Comparison of ENCODE assay signal across 31 cellular contexts in genomic region chr1:62228139-62228882, GRCh38. TPM values are rescaled to one million over a fixed set of nuclear protein-coding genes. Genes with fewer than 3 reads are reported as not detected.
DNase-seq lines count a peak whose midpoint lies in the region; ATAC-seq, FAIRE-seq and TF ChIP-seq lines count a peak whose summit lies in the region.
"Had no signal": no experiment of that assay in that cellular context is flagged by ENCODE, and none has a peak within 500 bp of the region (broad histone marks: within the 10 kb centered on the region; RNA-seq: fewer than 3 reads in every experiment).

No MANE protein-coding gene starts in this region.

- H3K4me3 Mint-ChIP-seq in endodermal cell (no peak overlapping the region), nephron progenitor cell (no peak overlapping the region)
- H3K4me3 Mint-ChIP-seq: activated naive CD8-positive, alpha-beta T cell treated with anti-CD3 and anti-CD28 coated beads, Interleukin-2, amount 10 ng/mL, durations not matched to agents 7 days and 5 days; CD4-positive, alpha-beta memory T cell; stimulated activated naive CD8-positive, alpha-beta T cell treated with anti-CD3 and anti-CD28 coated beads, Interleukin-15, Interleukin-2, amounts not matched to agents 100 ng/mL and 50 ng/mL, for 24 hours had no signal

- CTCF ChIA-PET in A549 (lab: Yijun Ruan, JAX): interaction anchor here (0.7 to 2.1 kb wide), 3 partner anchors 53 to 163 kb away, joined by 3 to 6 read pairs (median 3); no protein-coding TSS in a partner anchor
- CTCF ChIA-PET in PC-9 (lab: Charles Lee): interaction anchor here (1.0 kb wide), 1 partner anchor 19 kb away, joined by 3 read pairs; no protein-coding TSS in a partner anchor

- WGBS in A549 (ENCODE audit: missing lambda C conversion rate): 87% methylated on average over 8 of the region's 12 CpGs
- WGBS in endodermal cell (ENCODE audit: insufficient coverage in 1 of 2, insufficient read length in 1 of 2), 2 experiments: 89 to 95% methylated on average over 5 to 12 of the region's 12 CpGs

- H3K4me2 ChIP-seq in A549 (no peak overlapping the region), PC-9 (peak overlapping the region; percentile 57)

- no peak for FAIRE-seq in A549 (lab: Jason Lieb, UNC)
- FAIRE-seq: astrocyte, endothelial cell of umbilical vein, islet of Langerhans had no signal

- peak overlapping the region in 1 of 2 experiments; percentile 53; a peak in 2 of 6 replicates for H3K27ac ChIP-seq in A549
- H3K27ac ChIP-seq in PC-9: no peak overlapping the region; the same call in 1 of the 2 replicates
- H3K27ac ChIP-seq in endodermal cell (ENCODE audit: low read depth, low read length): no peak overlapping the region
- H3K27ac ChIP-seq in foreskin keratinocyte: no peak overlapping the region
- H3K27ac ChIP-seq: dorsolateral prefrontal cortex, VCaP had no signal

- H3K36me3 ChIP-seq in PC-9 (ENCODE audit: low read depth) (no peaks in the 10 kb centered on the region), endodermal cell (ENCODE audit: control insufficient read depth, insufficient read depth, low read length) (peaks cover 41% of the 10 kb centered on the region)

- POLR2A ChIA-PET in A549 (lab: Yijun Ruan, JAX): no interaction called here
- POLR2A ChIA-PET in PC-9 (lab: Charles Lee; ENCODE audit: unreplicated experiment): no interaction called here

- intact Hi-C loops in PC-9 (cut with micrococcal nuclease; ENCODE audit: unreplicated experiment): no loop called here

- TF ChIP-seq POLR2A in A549 (IDR thresholded peaks at IDR 0.05; ENCODE audit: low read length): no peak

- DNase-seq in A549 (ENCODE audit: low read depth in 1 of 2, low spot score in 1 of 2): no peak
- DNase-seq in PC-9: no peak
- peak; percentile 48 for DNase-seq in endodermal cell
- DNase-seq in nephron progenitor cell: no peak
- DNase-seq in NCI-H2081 (lab: John Stamatoyannopoulos, UW): no peak
- no peak for DNase-seq in foreskin keratinocyte
- DNase-seq: activated CD4-positive, alpha-beta T cell treated with anti-CD3 and anti-CD28 coated beads for 48 hours; activated gamma-delta T cell; activated naive CD8-positive, alpha-beta T cell treated with anti-CD3 and anti-CD28 coated beads, Interleukin-2, amount 10 ng/mL, durations not matched to agents 7 days and 5 days; activated T-cell treated with anti-CD3 and anti-CD28 coated beads, Interleukin-2, amount 50 U/mL, for 1 hour; CD4-positive, alpha-beta memory T cell; central memory CD4-positive, alpha-beta T cell; dorsolateral prefrontal cortex; H7; NCI-H1436; NCI-H345; NCI-H82; SHP77 had no signal

- H3K9ac ChIP-seq in endodermal cell (ENCODE audit: extremely low read depth, low read length, poor library complexity, severe bottlenecking): no peak overlapping the region

- no TSS peak for BruUV-seq in PC-9 (replicated peaks; lab: Mats Ljungman, UMichigan)

- peaks cover 30% of the 10 kb centered on the region for H3F3A ChIP-seq in PC-9 (ENCODE audit: insufficient read depth, low read depth)

- no peaks in the 10 kb centered on the region for H3K9me3 ChIP-seq in A549
- no peaks in the 10 kb centered on the region for H3K9me3 ChIP-seq in PC-9 (ENCODE audit: insufficient read depth, low read depth)
- H3K9me3 ChIP-seq in endodermal cell (ENCODE audit: control insufficient read depth, low read length): no peaks in the 10 kb centered on the region

- TF ChIP-seq CTCF in A549 (IDR thresholded peaks at IDR 0.05): no peak
- TF ChIP-seq CTCF in PC-9 (conservative IDR thresholded peaks at IDR 0.05): no peak
- peak; percentile 26 for TF ChIP-seq CTCF in endodermal cell (conservative IDR thresholded peaks at IDR 0.05)
- no peak for TF ChIP-seq CTCF in nephron progenitor cell (IDR thresholded peaks at IDR 0.05)
- TF ChIP-seq CTCF in foreskin keratinocyte (conservative IDR thresholded peaks at IDR 0.05): no peak

- H3K4me3 ChIP-seq in A549 (no peak overlapping the region), PC-9 (no peak overlapping the region), endodermal cell (ENCODE audit: low read length) (no peak overlapping the region)
- H3K4me3 ChIP-seq: dorsolateral prefrontal cortex had no signal

- H3K27me3 ChIP-seq in PC-9 (ENCODE audit: insufficient read depth, low read depth) (no peaks in the 10 kb centered on the region), endodermal cell (ENCODE audit: control insufficient read depth, insufficient read depth, low read length, poor library complexity, severe bottlenecking) (no peaks in the 10 kb centered on the region), foreskin keratinocyte (no peaks in the 10 kb centered on the region)

- peaks cover 40% of the 10 kb centered on the region for H3K36me3 Mint-ChIP-seq in endodermal cell (ENCODE audit: low read depth)
- H3K36me3 Mint-ChIP-seq in nephron progenitor cell (ENCODE audit: low read depth): no peaks in the 10 kb centered on the region
- H3K36me3 Mint-ChIP-seq: activated naive CD8-positive, alpha-beta T cell treated with anti-CD3 and anti-CD28 coated beads, Interleukin-2, amount 10 ng/mL, durations not matched to agents 7 days and 5 days; CD4-positive, alpha-beta memory T cell had no signal

- H3K27ac Mint-ChIP-seq in endodermal cell: peak overlapping the region; percentile 90
- peak overlapping the region; percentile 19 for H3K27ac Mint-ChIP-seq in nephron progenitor cell
- H3K27ac Mint-ChIP-seq: activated naive CD8-positive, alpha-beta T cell treated with anti-CD3 and anti-CD28 coated beads, Interleukin-2, amount 10 ng/mL, durations not matched to agents 7 days and 5 days; CD4-positive, alpha-beta memory T cell; stimulated activated naive CD8-positive, alpha-beta T cell treated with anti-CD3 and anti-CD28 coated beads, Interleukin-15, Interleukin-2, amounts not matched to agents 100 ng/mL and 50 ng/mL, for 24 hours had no signal

- H3K4me1 ChIP-seq in A549 (peaks cover 25% of the 10 kb centered on the region), PC-9 (replicated peaks; ENCODE audit: insufficient read depth) (peaks cover 36% of the 10 kb centered on the region), endodermal cell (ENCODE audit: control insufficient read depth, insufficient read depth, low read length) (no peaks in the 10 kb centered on the region), foreskin keratinocyte (peaks cover 15% of the 10 kb centered on the region)

- TF ChIP-seq RAD21 in A549 (conservative IDR thresholded peaks at IDR 0.05 in 1 of 2, IDR thresholded peaks at IDR 0.05 in 1 of 2): no peak

- peaks cover 12% of the 10 kb centered on the region for H3K4me1 Mint-ChIP-seq in endodermal cell
- H3K4me1 Mint-ChIP-seq in nephron progenitor cell: peaks cover 34% of the 10 kb centered on the region
- H3K4me1 Mint-ChIP-seq: activated naive CD8-positive, alpha-beta T cell treated with anti-CD3 and anti-CD28 coated beads, Interleukin-2, amount 10 ng/mL, durations not matched to agents 7 days and 5 days; CD4-positive, alpha-beta memory T cell had no signal

- H3K79me2 ChIP-seq in PC-9 (ENCODE audit: low read depth): no peaks in the 10 kb centered on the region

- no peak for TF ChIP-seq EP300 in A549 (IDR thresholded peaks at IDR 0.05)

- H3K9me2 ChIP-seq in PC-9 (ENCODE audit: insufficient read depth): no peaks in the 10 kb centered on the region

- peak; percentile 48 to 60; a peak in 3 of 6 replicates for ATAC-seq in A549
- ATAC-seq in GM18511 (IDR thresholded peaks at IDR 0.05; ENCODE audit: unreplicated experiment): no peak
- ATAC-seq in HG02852 (IDR thresholded peaks at IDR 0.05; ENCODE audit: unreplicated experiment): no peak
- ATAC-seq in foreskin keratinocyte: no peak
- ATAC-seq: left ventricle myocardium superior had no signal

- no peaks in the 10 kb centered on the region for H4K20me1 ChIP-seq in PC-9 (ENCODE audit: insufficient read depth)

- H3K9me3 Mint-ChIP-seq in endodermal cell (no peaks in the 10 kb centered on the region), nephron progenitor cell (no peaks in the 10 kb centered on the region)
- H3K9me3 Mint-ChIP-seq: activated naive CD8-positive, alpha-beta T cell treated with anti-CD3 and anti-CD28 coated beads, Interleukin-2, amount 10 ng/mL, durations not matched to agents 7 days and 5 days; CD4-positive, alpha-beta memory T cell; stimulated activated naive CD8-positive, alpha-beta T cell treated with anti-CD3 and anti-CD28 coated beads, Interleukin-15, Interleukin-2, amounts not matched to agents 100 ng/mL and 50 ng/mL, for 24 hours had no signal

- no peak overlapping the region for H2AFZ ChIP-seq in PC-9

- H3K27me3 Mint-ChIP-seq in endodermal cell (ENCODE audit: insufficient read depth) (no peaks in the 10 kb centered on the region), nephron progenitor cell (ENCODE audit: low read depth, poor library complexity) (peaks cover 3% of the 10 kb centered on the region)
- H3K27me3 Mint-ChIP-seq: activated naive CD8-positive, alpha-beta T cell treated with anti-CD3 and anti-CD28 coated beads, Interleukin-2, amount 10 ng/mL, durations not matched to agents 7 days and 5 days had no signal

TF ChIP-seq in A549, 52 proteins besides CTCF, POLR2A, EP300 and RAD21 (continues in another document):
- TF ChIP-seq EHF (CRISPR knock-in tag; IDR thresholded peaks at IDR 0.05) (no peak), POLR2AphosphoS2 (conservative IDR thresholded peaks at IDR 0.05; ENCODE audit: low read length) (no peak), NR3C1 (IDR thresholded peaks at IDR 0.05) (no peak), EHMT2 (IDR thresholded peaks at IDR 0.05; ENCODE audit: low read depth) (no peak), CBX8 (IDR thresholded peaks at IDR 0.05) (no peak), FOXS1 (CRISPR knock-in tag; IDR thresholded peaks at IDR 0.05) (no peak), HEYL (CRISPR knock-in tag; IDR thresholded peaks at IDR 0.05) (no peak), BHLHE40 (IDR thresholded peaks at IDR 0.05; ENCODE audit: low read depth, low read length) (no peak), RFX5 (IDR thresholded peaks at IDR 0.05) (no peak), HOXB5 (CRISPR knock-in tag; IDR thresholded peaks at IDR 0.05) (no peak)

RNA-seq across cellular contexts. Expression of gene L1TD1, which starts 33.7 kb away (rescaled TPM):
- polyA plus RNA-seq in A549 (2011; rRNA removed) (not detected in 2 replicates), A549 (2017; fragmentation: RNase III; extraction: RNeasy Plus Mini Kit Qiagen cat#74134 plus additional on column Dnase treatment) (not detected in 3 replicates), foreskin keratinocyte (4.0 and 4.9 TPM in 2 replicates)
- polyA plus RNA-seq in A549 (2012; cell fraction: cytosol; rRNA removed): not detected in 2 replicates
- polyA plus RNA-seq in A549 (2012; cell fraction: nucleus; rRNA removed): not detected in 2 replicates
- polyA minus RNA-seq in A549 (2011; rRNA and poly(A)+ RNA removed): not detected in 2 replicates
- total RNA-seq in PC-9 (2021) (0.10 TPM in 1 of 2 replicates, not detected in the other), endodermal cell (100 to 1,000 TPM in 1 of 2 donors, 10 to 100 TPM in 1; 66.7 to 200 TPM), foreskin keratinocyte (8.0 and 9.7 TPM in 2 replicates)
- 29.5 TPM for polyA plus RNA-seq in endodermal cell (2013, experiment 1 of 2)
- polyA plus RNA-seq in endodermal cell (2013, experiment 2 of 2): 26.1 TPM
- total RNA-seq: A673; activated CD8-positive, alpha-beta memory T cell treated with anti-CD3 and anti-CD28 coated beads for 36 hours; activated naive CD8-positive, alpha-beta T cell treated with anti-CD3 and anti-CD28 coated beads, Interleukin-2, amount 10 ng/mL, durations not matched to agents 7 days and 5 days; CD4-positive, alpha-beta memory T cell; endothelial cell of umbilical vein; glomerular endothelial cell; M059J had no signal
- polyA plus RNA-seq: CD4-positive, alpha-beta memory T cell; neural cell had no signal

Comparison
In these comparisons a context has a peak if more than half of its experiments do, and no peak if none do; other contexts are left out.
1. ATAC-seq: peak in A549 (2 of 2); none in GM18511 (single experiment), HG02852 (single experiment) and foreskin keratinocyte (single experiment).